In genomic region chr6:38153511-38153910, GRCh38 we compare ENCODE assay signal across 13 cellular contexts.
"Had no signal": no experiment of that assay in that cellular context is flagged by ENCODE, and none has a peak within 500 bp of the region (broad histone marks: within the 10 kb centered on the region; RNA-seq: fewer than 3 reads in every experiment).

No MANE protein-coding gene starts in this region.

- DNase-seq: activated CD4-positive, alpha-beta memory T cell treated with anti-CD3 and anti-CD28 coated beads for 36 hours; activated CD4-positive, alpha-beta T cell treated with anti-CD3 and anti-CD28 coated beads for 4 hours; activated T-cell treated with anti-CD3 and anti-CD28 coated beads for 4 hours; cerebellar nuclear complex; effector CD4-positive, alpha-beta T cell; left ventricle myocardium superior; sigmoid colon; stimulated activated CD4-positive, alpha-beta T cell treated with anti-CD3 and anti-CD28 coated beads, Interleukin-4, amount 100 ng/mL, for 24 hours; stomach had no signal

- H3K4me1 ChIP-seq: breast epithelium had no signal

- ATAC-seq: left ventricle myocardium superior; stimulated activated effector memory CD8-positive, alpha-beta T cell treated with anti-CD3 and anti-CD28 coated beads, Interleukin-12 subunit alpha, Interleukin-12 subunit beta, amount 100 ng/mL, for 72 hours had no signal

- H3K27me3 ChIP-seq: breast epithelium, esophagus muscularis mucosa, sigmoid colon, stomach had no signal

- H3K9me3 ChIP-seq: breast epithelium, esophagus muscularis mucosa, sigmoid colon, stomach had no signal

- H3K27ac ChIP-seq: breast epithelium, esophagus muscularis mucosa, sigmoid colon, stomach, VCaP had no signal

- H3K4me3 ChIP-seq: breast epithelium, esophagus muscularis mucosa, sigmoid colon, stomach had no signal

- H3K36me3 ChIP-seq: breast epithelium had no signal
